ENCODE assay signal across 11 cellular contexts in the genomic region with DNA sequence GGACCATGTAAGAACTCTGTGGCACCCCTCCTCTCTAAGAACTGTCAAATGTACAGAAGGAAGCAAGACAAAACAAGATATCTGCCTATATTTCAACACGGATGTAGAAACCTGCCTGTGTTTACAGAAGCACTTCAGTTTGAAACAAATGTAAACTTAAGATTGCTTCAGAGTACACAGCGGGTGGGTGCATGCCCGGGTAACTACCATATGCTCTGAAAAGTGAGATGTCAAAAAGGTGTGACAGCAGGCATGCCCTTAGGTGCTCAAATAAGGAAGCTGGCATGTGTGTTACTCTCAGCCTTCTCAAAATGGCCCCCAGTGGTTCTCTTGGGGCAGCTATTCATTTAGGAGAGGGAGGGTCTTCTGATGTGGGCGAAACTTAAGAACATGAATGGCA. TPM values are rescaled to one million over a fixed set of nuclear protein-coding genes. Genes with fewer than 3 reads are reported as not detected.
A peak's percentile ranks its signal among the peaks of the same experiment; 100 is the strongest.
DNase-seq lines count a peak whose midpoint lies in the region; ATAC-seq and TF ChIP-seq lines count a peak whose summit lies in the region.
"Had no signal": no experiment of that assay in that cellular context is flagged by ENCODE, and none has a peak within 500 bp of the region (broad histone marks: within the 10 kb centered on the region; RNA-seq: fewer than 3 reads in every experiment).

No MANE protein-coding gene starts in this region.

- H3K4me3 ChIP-seq in SK-N-MC: no peak overlapping the region
- no peak overlapping the region for H3K4me3 ChIP-seq in lower lobe of right lung
- no peak overlapping the region for H3K4me3 ChIP-seq in H7 (ENCODE audit: insufficient read depth, low read depth, low read length)
- H3K4me3 ChIP-seq: body of pancreas had no signal

- H3K4me3 Mint-ChIP-seq in HFFc6: no peak overlapping the region
- no peak overlapping the region for H3K4me3 Mint-ChIP-seq in activated naive CD8-positive, alpha-beta T cell treated with anti-CD3 and anti-CD28 coated beads, Interleukin-2, amount 50 U/mL, for 24 hours
- H3K4me3 Mint-ChIP-seq: CD4-positive, alpha-beta T cell had no signal

- no peak for DNase-seq in HFFc6
- DNase-seq in SK-N-MC (ENCODE audit: low read depth, low spot score): no peak
- DNase-seq in lower lobe of right lung: peak; percentile 55
- DNase-seq in H7: no peak
- no peak for DNase-seq in activated naive CD8-positive, alpha-beta T cell treated with anti-CD3 and anti-CD28 coated beads, Interleukin-2, amount 50 U/mL, for 24 hours
- DNase-seq: activated CD4-positive, alpha-beta T cell treated with anti-CD3 and anti-CD28 coated beads for 1 hour; activated gamma-delta T cell; body of pancreas; CD4-positive, alpha-beta T cell; glutamatergic neuron; NCI-H2081 had no signal

- H3K27me3 ChIP-seq in lower lobe of right lung (ENCODE audit: low read depth): no peaks in the 10 kb centered on the region
- no peaks in the 10 kb centered on the region for H3K27me3 ChIP-seq in H7 (ENCODE audit: control insufficient read depth, insufficient read depth, low read length)
- H3K27me3 ChIP-seq: body of pancreas had no signal

- H3K4me1 ChIP-seq in lower lobe of right lung: peaks cover 46% of the 10 kb centered on the region

- H3K36me3 Mint-ChIP-seq in HFFc6 (ENCODE audit: low read depth): peaks cover 23% of the 10 kb centered on the region
- H3K36me3 Mint-ChIP-seq in activated naive CD8-positive, alpha-beta T cell treated with anti-CD3 and anti-CD28 coated beads, Interleukin-2, amount 50 U/mL, for 24 hours (ENCODE audit: low read depth): peaks cover 41% of the 10 kb centered on the region

- no peaks in the 10 kb centered on the region for H3K9me3 Mint-ChIP-seq in HFFc6
- no peaks in the 10 kb centered on the region for H3K9me3 Mint-ChIP-seq in activated naive CD8-positive, alpha-beta T cell treated with anti-CD3 and anti-CD28 coated beads, Interleukin-2, amount 50 U/mL, for 24 hours
- H3K9me3 Mint-ChIP-seq: CD4-positive, alpha-beta T cell had no signal

- peaks cover 3% of the 10 kb centered on the region for H3K27me3 Mint-ChIP-seq in HFFc6 (ENCODE audit: insufficient read depth)
- no peaks in the 10 kb centered on the region for H3K27me3 Mint-ChIP-seq in activated naive CD8-positive, alpha-beta T cell treated with anti-CD3 and anti-CD28 coated beads, Interleukin-2, amount 50 U/mL, for 24 hours
- H3K27me3 Mint-ChIP-seq: CD4-positive, alpha-beta T cell had no signal

- H3K9ac ChIP-seq in SK-N-MC (ENCODE audit: insufficient read length): no peak overlapping the region

- H3K36me3 ChIP-seq in SK-N-MC (ENCODE audit: insufficient read depth, low read length): peaks cover 50% of the 10 kb centered on the region
- H3K36me3 ChIP-seq in lower lobe of right lung: peaks cover 78% of the 10 kb centered on the region
- peaks cover 34% of the 10 kb centered on the region for H3K36me3 ChIP-seq in H7 (replicated peaks; ENCODE audit: control insufficient read depth, insufficient read depth, low read length)

- intact Hi-C loops in lower lobe of right lung (cut with DNase I): no loop called here

- H3K27ac Mint-ChIP-seq in HFFc6: peak overlapping the region; percentile 36; the same call in 1 of the 2 replicates
- no peak overlapping the region for H3K27ac Mint-ChIP-seq in activated naive CD8-positive, alpha-beta T cell treated with anti-CD3 and anti-CD28 coated beads, Interleukin-2, amount 50 U/mL, for 24 hours
- H3K27ac Mint-ChIP-seq: CD4-positive, alpha-beta T cell had no signal

- ATAC-seq in lower lobe of right lung: peak; percentile 73 to 76
- ATAC-seq in activated naive CD8-positive, alpha-beta T cell treated with anti-CD3 and anti-CD28 coated beads, Interleukin-2, amount 50 U/mL, for 24 hours: no peak
- ATAC-seq: body of pancreas had no signal

- H3K27ac ChIP-seq in SK-N-MC (0 out of 2 replicates have a peak overlapping the region, but pooled peaks have one; percentile 6), lower lobe of right lung (peak overlapping the region; percentile 21)
- H3K27ac ChIP-seq: body of pancreas had no signal

- TF ChIP-seq CTCF in HFFc6 (IDR thresholded peaks at IDR 0.05): no peak
- no peak for TF ChIP-seq CTCF in lower lobe of right lung (IDR thresholded peaks at IDR 0.05)

- H3K9me3 ChIP-seq in SK-N-MC (ENCODE audit: low read depth, low read length) (no peaks in the 10 kb centered on the region), lower lobe of right lung (no peaks in the 10 kb centered on the region)
- H3K9me3 ChIP-seq: body of pancreas had no signal

- peaks cover 32% of the 10 kb centered on the region for H3K4me1 Mint-ChIP-seq in HFFc6 (ENCODE audit: low read depth)
- H3K4me1 Mint-ChIP-seq in activated naive CD8-positive, alpha-beta T cell treated with anti-CD3 and anti-CD28 coated beads, Interleukin-2, amount 50 U/mL, for 24 hours: peaks cover 13% of the 10 kb centered on the region

RNA-seq across cellular contexts. Expression of gene ACP2, which starts 5.2 kb away (rescaled TPM):
- total RNA-seq in HFFc6 (2021; fragmentation: NEBNext Ultra II Directional; extraction: Animal tissue kit (Norgen Biotek cat#: 25700)): 10 to 100 TPM; 33.4 to 37.4 (median 36.1) TPM
- 33.0 TPM for total RNA-seq in lower lobe of right lung
- total RNA-seq in H7 (2014; rRNA removed; shearing (Covaris generic)): 24.2 and 25.5 TPM in 2 replicates

RNA-seq across cellular contexts. Expression of gene NR1H3, which starts 14.3 kb away (rescaled TPM):
- total RNA-seq in HFFc6 (2021; fragmentation: NEBNext Ultra II Directional; extraction: Animal tissue kit (Norgen Biotek cat#: 25700)): 10 to 100 TPM in 2 of 6 experiments, 1 to 10 TPM in 4; 5.4 to 11.2 (median 9.2) TPM
- 49.2 TPM for total RNA-seq in lower lobe of right lung
- total RNA-seq in H7 (2014; rRNA removed; shearing (Covaris generic)): 22.4 and 25.4 TPM in 2 replicates

RNA-seq across cellular contexts. Expression of gene MADD, which starts 26.5 kb away (rescaled TPM):
- 10 to 100 TPM; 22.4 to 30.5 (median 25.2) TPM for total RNA-seq in HFFc6 (2021; fragmentation: NEBNext Ultra II Directional; extraction: Animal tissue kit (Norgen Biotek cat#: 25700))
- total RNA-seq in lower lobe of right lung: 53.7 TPM
- total RNA-seq in H7 (2014; rRNA removed; shearing (Covaris generic)): 21.3 and 22.7 TPM in 2 replicates

RNA-seq across cellular contexts. Expression of gene DDB2, which starts 28.7 kb away (rescaled TPM):
- total RNA-seq in HFFc6 (2021; fragmentation: NEBNext Ultra II Directional; extraction: Animal tissue kit (Norgen Biotek cat#: 25700)): 10 to 100 TPM; 23.6 to 38.7 (median 33.7) TPM
- total RNA-seq in lower lobe of right lung: 37.5 TPM
- 13.9 and 23.7 TPM in 2 replicates for total RNA-seq in H7 (2014; rRNA removed; shearing (Covaris generic))

RNA-seq across cellular contexts. Expression of gene PACSIN3, which starts 57.2 kb away (rescaled TPM):
- total RNA-seq in HFFc6 (2021; fragmentation: NEBNext Ultra II Directional; extraction: Animal tissue kit (Norgen Biotek cat#: 25700)): 10 to 100 TPM; 10.3 to 30.9 (median 22.1) TPM
- total RNA-seq in lower lobe of right lung: 28.6 TPM
- 67.6 and 76.2 TPM in 2 replicates for total RNA-seq in H7 (2014; rRNA removed; shearing (Covaris generic))
